Comparison of ENCODE assay signal across 8 cellular contexts in the genomic region with DNA sequence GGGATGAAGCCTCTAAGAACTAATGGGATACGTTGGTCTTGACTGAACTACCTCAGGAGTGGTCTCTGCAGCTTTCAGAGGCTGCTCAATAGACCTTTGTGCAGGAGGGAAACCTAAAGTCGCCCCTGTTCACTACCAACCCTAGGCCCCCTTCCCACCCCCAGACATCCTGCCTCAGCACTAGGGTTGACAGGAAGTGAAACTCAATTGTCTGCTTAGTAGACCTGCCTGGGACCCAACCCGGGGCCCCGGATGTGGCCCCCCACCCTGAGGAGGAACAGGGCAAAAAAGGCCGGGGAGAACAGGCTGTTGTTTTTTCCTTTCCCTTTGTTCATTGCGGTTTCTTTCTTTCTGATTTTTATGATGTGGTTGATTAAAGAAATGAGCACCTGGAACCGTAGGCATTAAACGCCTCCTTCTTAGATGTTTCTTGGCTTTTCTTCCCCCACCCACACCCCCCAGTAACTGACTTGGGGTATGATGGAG.
DNase-seq lines count a peak whose midpoint lies in the region; ATAC-seq lines count a peak whose summit lies in the region.

No MANE protein-coding gene starts in this region.

- peak overlapping the region; percentile 88 for H3K27ac Mint-ChIP-seq in dendritic cell treated with granulocyte-macrophage colony-stimulating factor and Interleukin-4, amounts not matched to agents 40 ng/mL and 50 ng/mL, for 4 days

- peaks cover 37% of the 10 kb centered on the region for H3K36me3 Mint-ChIP-seq in dendritic cell treated with granulocyte-macrophage colony-stimulating factor and Interleukin-4, amounts not matched to agents 40 ng/mL and 50 ng/mL, for 4 days (ENCODE audit: low read depth)

- H3K27me3 Mint-ChIP-seq in dendritic cell treated with granulocyte-macrophage colony-stimulating factor and Interleukin-4, amounts not matched to agents 40 ng/mL and 50 ng/mL, for 4 days: no peaks in the 10 kb centered on the region

- peaks cover 75% of the 10 kb centered on the region for H3K4me1 Mint-ChIP-seq in dendritic cell treated with granulocyte-macrophage colony-stimulating factor and Interleukin-4, amounts not matched to agents 40 ng/mL and 50 ng/mL, for 4 days (ENCODE audit: low read depth)

- DNase-seq in activated CD4-positive, CD25-positive, alpha-beta regulatory T cell treated with anti-CD3 and anti-CD28 coated beads, Interleukin-2, amount 50 U/mL, for 16 hours (ENCODE audit: low read depth, low spot score): peak; percentile 70
- peak; percentile 58 to 74 for DNase-seq in stimulated activated CD4-positive, alpha-beta T cell treated with anti-CD3 and anti-CD28 coated beads, Interleukin-1b, Interleukin-23, amount 100 ng/mL, for 1 hour (ENCODE audit: low read depth in 2 of 2)
- DNase-seq in NCI-H146 (lab: John Stamatoyannopoulos, UW) (no peak), NCI-H1105 treated with DMSO at 0.1 percent for 48 hours (lab: John Stamatoyannopoulos, UW) (no peak)

- no peaks in the 10 kb centered on the region for H3K9me3 Mint-ChIP-seq in dendritic cell treated with granulocyte-macrophage colony-stimulating factor and Interleukin-4, amounts not matched to agents 40 ng/mL and 50 ng/mL, for 4 days

- H3K4me3 Mint-ChIP-seq in dendritic cell treated with granulocyte-macrophage colony-stimulating factor and Interleukin-4, amounts not matched to agents 40 ng/mL and 50 ng/mL, for 4 days: peak overlapping the region; percentile 9

- ATAC-seq in GM18907 (IDR thresholded peaks at IDR 0.05; ENCODE audit: unreplicated experiment) (peak; percentile 44), HG03103 (IDR thresholded peaks at IDR 0.05; ENCODE audit: low read depth, unreplicated experiment) (peak; percentile 40), HG03520 (IDR thresholded peaks at IDR 0.05; ENCODE audit: unreplicated experiment) (no peak)

- intact Hi-C loops in dendritic cell treated with granulocyte-macrophage colony-stimulating factor and Interleukin-4, amounts not matched to agents 40 ng/mL and 50 ng/mL, for 4 days (cut with micrococcal nuclease): no loop called here

Comparison
In these comparisons a context has a peak if more than half of its experiments do, and no peak if none do; other contexts are left out.
1. DNase-seq: peak in activated CD4-positive, CD25-positive, alpha-beta regulatory T cell treated with anti-CD3 and anti-CD28 coated beads, Interleukin-2, amount 50 U/mL, for 16 hours (single experiment) and stimulated activated CD4-positive, alpha-beta T cell treated with anti-CD3 and anti-CD28 coated beads, Interleukin-1b, Interleukin-23, amount 100 ng/mL, for 1 hour (2 of 2); none in NCI-H146 (single experiment) and NCI-H1105 treated with DMSO at 0.1 percent for 48 hours (single experiment).